Comparison of ENCODE assay signal across 37 cellular contexts in genomic region chr6:78583079-78583478, GRCh38.
A peak's percentile ranks its signal among the peaks of the same experiment; 100 is the strongest.
DNase-seq lines count a peak whose midpoint lies in the region; ATAC-seq, FAIRE-seq and TF ChIP-seq lines count a peak whose summit lies in the region.
"Had no signal": no experiment of that assay in that cellular context is flagged by ENCODE, and none has a peak within 500 bp of the region (broad histone marks: within the 10 kb centered on the region; RNA-seq: fewer than 3 reads in every experiment).

No MANE protein-coding gene starts in this region.

- no peaks in the 10 kb centered on the region for H3K79me2 ChIP-seq in GM23338 (replicated peaks; ENCODE audit: insufficient read depth)

- no peak overlapping the region for H3K4me3 ChIP-seq in bronchial epithelial cell (ENCODE audit: low read depth, low read length)
- H3K4me3 ChIP-seq in epithelial cell of esophagus (ENCODE audit: low read length): no peak overlapping the region
- H3K4me3 ChIP-seq in endodermal cell (ENCODE audit: low read length): no peak overlapping the region
- no peak overlapping the region for H3K4me3 ChIP-seq in GM23338
- H3K4me3 ChIP-seq: A549; BLaER1; BLaER1 treated with 17β-estradiol and CSF1 and Interleukin-3, amounts not matched to agents 10 nM and 100 nM had no signal

- H3K27ac ChIP-seq in foreskin keratinocyte (no peak overlapping the region), endodermal cell (ENCODE audit: low read depth, low read length) (no peak overlapping the region), GM23338 (ENCODE audit: low read depth) (no peak overlapping the region)
- H3K27ac ChIP-seq: 22Rv1; A549; BLaER1; BLaER1 treated with 17β-estradiol and CSF1 and Interleukin-3, amounts not matched to agents 10 nM and 100 nM; C4-2B had no signal

- H3F3A ChIP-seq in GM23338 (replicated peaks; ENCODE audit: low read depth): no peaks in the 10 kb centered on the region

- peaks cover 16% of the 10 kb centered on the region for H3K9me3 Mint-ChIP-seq in stimulated activated effector memory CD8-positive, alpha-beta T cell treated with anti-CD3 and anti-CD28 coated beads, Interleukin-12 subunit alpha, Interleukin-12 subunit beta, amount 100 ng/mL, for 72 hours
- no peaks in the 10 kb centered on the region for H3K9me3 Mint-ChIP-seq in endodermal cell
- H3K9me3 Mint-ChIP-seq in GM23338: no peaks in the 10 kb centered on the region
- H3K9me3 Mint-ChIP-seq: CD4-positive, alpha-beta T cell; CD8-positive, alpha-beta T cell had no signal

- no peaks in the 10 kb centered on the region for H3K9me3 ChIP-seq in endodermal cell (ENCODE audit: control insufficient read depth, low read length)
- H3K9me3 ChIP-seq: A549; BE2C; BLaER1; BLaER1 treated with 17β-estradiol and CSF1 and Interleukin-3, amounts not matched to agents 10 nM and 100 nM; Caco-2 had no signal

- H3K27me3 Mint-ChIP-seq in endodermal cell (ENCODE audit: insufficient read depth): peaks cover 2% of the 10 kb centered on the region
- no peaks in the 10 kb centered on the region for H3K27me3 Mint-ChIP-seq in GM23338 (ENCODE audit: insufficient read depth, low read depth, poor library complexity)
- H3K27me3 Mint-ChIP-seq: B cell; CD4-positive, alpha-beta memory T cell; CD4-positive, alpha-beta T cell; CD4-positive, CD25-positive, alpha-beta regulatory T cell; CD8-positive, alpha-beta memory T cell had no signal

- peak; percentile 61 for DNase-seq in bronchial epithelial cell (ENCODE audit: low read depth)
- peak; percentile 14 for DNase-seq in epithelial cell of esophagus (ENCODE audit: low read depth)
- DNase-seq in foreskin keratinocyte: peak in 1 of 2 donors; percentile 37
- DNase-seq in stimulated activated effector memory CD8-positive, alpha-beta T cell treated with anti-CD3 and anti-CD28 coated beads, Interleukin-12 subunit alpha, Interleukin-12 subunit beta, amount 100 ng/mL, for 72 hours (ENCODE audit: low spot score in 2 of 2): no peak
- no peak for DNase-seq in endodermal cell
- DNase-seq in RKO (ENCODE audit: low spot score): no peak
- no peak for DNase-seq in Kasumi-1 (lab: John Stamatoyannopoulos, UW)
- no peak for DNase-seq in GM23338 (ENCODE audit: low spot score)
- DNase-seq: 8988T; ACHN; AML-193; BE2C; C1 segment of cervical spinal cord; Caco-2; Calu3; CD4-positive, alpha-beta memory T cell; CD4-positive, alpha-beta T cell; CD4-positive, CD25-positive, alpha-beta regulatory T cell; CD8-positive, alpha-beta memory T cell; CD8-positive, alpha-beta T cell; COR-L47; DMS 273 treated with DMSO at 0.1 percent for 48 hours; DMS153; DMS53; DMS79; DMS79 treated with DMSO at 0.1 percent for 48 hours; DND-41; EL had no signal

- peak; percentile 64 for ATAC-seq in foreskin keratinocyte
- peak; percentile 16 for ATAC-seq in stimulated activated effector memory CD8-positive, alpha-beta T cell treated with anti-CD3 and anti-CD28 coated beads, Interleukin-12 subunit alpha, Interleukin-12 subunit beta, amount 100 ng/mL, for 72 hours
- no peak for ATAC-seq in GM23338
- ATAC-seq: A549; CD8-positive, alpha-beta T cell had no signal

- H3K27me3 ChIP-seq in bronchial epithelial cell (ENCODE audit: control insufficient read depth, insufficient read depth, low read length) (no peaks in the 10 kb centered on the region), foreskin keratinocyte (no peaks in the 10 kb centered on the region), endodermal cell (ENCODE audit: control insufficient read depth, insufficient read depth, low read length, poor library complexity, severe bottlenecking) (no peaks in the 10 kb centered on the region), GM23338 (ENCODE audit: insufficient read depth) (no peaks in the 10 kb centered on the region)
- H3K27me3 ChIP-seq: BE2C; BLaER1; BLaER1 treated with 17β-estradiol and CSF1 and Interleukin-3, amounts not matched to agents 10 nM and 100 nM had no signal

- H3K36me3 Mint-ChIP-seq in stimulated activated effector memory CD8-positive, alpha-beta T cell treated with anti-CD3 and anti-CD28 coated beads, Interleukin-12 subunit alpha, Interleukin-12 subunit beta, amount 100 ng/mL, for 72 hours: no peaks in the 10 kb centered on the region
- H3K36me3 Mint-ChIP-seq in endodermal cell (ENCODE audit: low read depth) (no peaks in the 10 kb centered on the region), GM23338 (ENCODE audit: low read depth) (no peaks in the 10 kb centered on the region)
- H3K36me3 Mint-ChIP-seq: CD14-positive monocyte; CD4-positive, alpha-beta memory T cell; CD4-positive, CD25-positive, alpha-beta regulatory T cell; CD8-positive, alpha-beta memory T cell; CD8-positive, alpha-beta T cell had no signal

- no peak overlapping the region for H3K27ac Mint-ChIP-seq in stimulated activated effector memory CD8-positive, alpha-beta T cell treated with anti-CD3 and anti-CD28 coated beads, Interleukin-12 subunit alpha, Interleukin-12 subunit beta, amount 100 ng/mL, for 72 hours
- H3K27ac Mint-ChIP-seq in endodermal cell (no peak overlapping the region), GM23338 (no peak overlapping the region)
- H3K27ac Mint-ChIP-seq: B cell; CD14-positive monocyte; CD4-positive, alpha-beta memory T cell; CD4-positive, alpha-beta T cell; CD4-positive, CD25-positive, alpha-beta regulatory T cell; CD8-positive, alpha-beta memory T cell; CD8-positive, alpha-beta T cell had no signal

- no peak for FAIRE-seq in bronchial epithelial cell (lab: Jason Lieb, UNC)
- FAIRE-seq: A204.1, A549, D721Med had no signal

- WGBS in endodermal cell (ENCODE audit: insufficient coverage in 1 of 2, insufficient read length in 1 of 2), 2 experiments: 92% methylated on average over 2 to 3 of the region's 3 CpGs

- no peak overlapping the region for H2AFZ ChIP-seq in GM23338

- H3K4me1 ChIP-seq in foreskin keratinocyte: no peaks in the 10 kb centered on the region
- H3K4me1 ChIP-seq in endodermal cell (ENCODE audit: control insufficient read depth, insufficient read depth, low read length): no peaks in the 10 kb centered on the region
- H3K4me1 ChIP-seq in GM23338 (ENCODE audit: insufficient read depth): peaks cover 11% of the 10 kb centered on the region; the same call in 1 of the 2 replicates
- H3K4me1 ChIP-seq: A549; BE2C; BLaER1; BLaER1 treated with 17β-estradiol and CSF1 and Interleukin-3, amounts not matched to agents 10 nM and 100 nM had no signal

- no peaks in the 10 kb centered on the region for H4K20me1 ChIP-seq in GM23338 (replicated peaks; ENCODE audit: insufficient read depth)
- H4K20me1 ChIP-seq: BLaER1; BLaER1 treated with 17β-estradiol and CSF1 and Interleukin-3, amounts not matched to agents 10 nM and 100 nM had no signal

- H3K9me2 ChIP-seq in GM23338 (ENCODE audit: insufficient read depth): no peaks in the 10 kb centered on the region

- H3K4me1 Mint-ChIP-seq in stimulated activated effector memory CD8-positive, alpha-beta T cell treated with anti-CD3 and anti-CD28 coated beads, Interleukin-12 subunit alpha, Interleukin-12 subunit beta, amount 100 ng/mL, for 72 hours: no peaks in the 10 kb centered on the region
- H3K4me1 Mint-ChIP-seq in endodermal cell: peaks cover 20% of the 10 kb centered on the region
- H3K4me1 Mint-ChIP-seq in GM23338: peaks cover 25% of the 10 kb centered on the region
- H3K4me1 Mint-ChIP-seq: B cell; CD14-positive monocyte; CD4-positive, alpha-beta memory T cell; CD4-positive, CD25-positive, alpha-beta regulatory T cell; CD8-positive, alpha-beta memory T cell had no signal

- H3K4me3 Mint-ChIP-seq in stimulated activated effector memory CD8-positive, alpha-beta T cell treated with anti-CD3 and anti-CD28 coated beads, Interleukin-12 subunit alpha, Interleukin-12 subunit beta, amount 100 ng/mL, for 72 hours: no peak overlapping the region
- H3K4me3 Mint-ChIP-seq in endodermal cell: no peak overlapping the region
- no peak overlapping the region for H3K4me3 Mint-ChIP-seq in GM23338
- H3K4me3 Mint-ChIP-seq: B cell; CD14-positive monocyte; CD4-positive, alpha-beta memory T cell; CD4-positive, alpha-beta T cell; CD4-positive, CD25-positive, alpha-beta regulatory T cell; CD8-positive, alpha-beta memory T cell; CD8-positive, alpha-beta T cell had no signal

- TF ChIP-seq CTCF in bronchial epithelial cell (IDR thresholded peaks at IDR 0.05; ENCODE audit: insufficient read depth, low read length, severe bottlenecking) (no peak), epithelial cell of esophagus (IDR thresholded peaks at IDR 0.05; ENCODE audit: insufficient read depth, low read depth, low read length, missing control alignments) (no peak), foreskin keratinocyte (conservative IDR thresholded peaks at IDR 0.05) (no peak), endodermal cell (conservative IDR thresholded peaks at IDR 0.05) (no peak), GM23338 (conservative IDR thresholded peaks at IDR 0.05; ENCODE audit: low read depth in 2 of 2) (no peak)

- no peaks in the 10 kb centered on the region for H3K36me3 ChIP-seq in bronchial epithelial cell (ENCODE audit: control insufficient read depth, insufficient read depth, low read length)
- H3K36me3 ChIP-seq in endodermal cell (ENCODE audit: control insufficient read depth, insufficient read depth, low read length): no peaks in the 10 kb centered on the region
- no peaks in the 10 kb centered on the region for H3K36me3 ChIP-seq in GM23338 (ENCODE audit: insufficient read depth)
- H3K36me3 ChIP-seq: BE2C; BLaER1; BLaER1 treated with 17β-estradiol and CSF1 and Interleukin-3, amounts not matched to agents 10 nM and 100 nM had no signal

- H3K9ac ChIP-seq in endodermal cell (ENCODE audit: extremely low read depth, low read length, poor library complexity, severe bottlenecking): no peak overlapping the region
- H3K9ac ChIP-seq: BLaER1; BLaER1 treated with 17β-estradiol and CSF1 and Interleukin-3, amounts not matched to agents 10 nM and 100 nM had no signal

- no peak overlapping the region for H3K4me2 ChIP-seq in GM23338
- H3K4me2 ChIP-seq: A549; BLaER1; BLaER1 treated with 17β-estradiol and CSF1 and Interleukin-3, amounts not matched to agents 10 nM and 100 nM had no signal

TF ChIP-seq in GM23338, 12 proteins besides CTCF, POLR2A, EP300 and RAD21 (continues in another document):
- no peak for TF ChIP-seq CREB1 (CRISPR knock-in tag; IDR thresholded peaks at IDR 0.05; ENCODE audit: low read depth)
- TF ChIP-seq EZH2phosphoT487 (IDR thresholded peaks at IDR 0.05; ENCODE audit: unreplicated experiment): no peak
- TF ChIP-seq ETS1 (IDR thresholded peaks at IDR 0.05): no peak
- no peak for TF ChIP-seq ZNF114 (CRISPR knock-in tag; IDR thresholded peaks at IDR 0.05)
- TF ChIP-seq JUNB (IDR thresholded peaks at IDR 0.05; ENCODE audit: unreplicated experiment): no peak
- no peak for TF ChIP-seq POLR2AphosphoS5 (IDR thresholded peaks at IDR 0.05; ENCODE audit: low read depth)
- TF ChIP-seq EZH2 (IDR thresholded peaks at IDR 0.05; ENCODE audit: low read depth, unreplicated experiment): no peak

Comparison
In these comparisons a context has a peak if more than half of its experiments do, and no peak if none do; other contexts are left out.
1. DNase-seq: peak in bronchial epithelial cell (single experiment) and epithelial cell of esophagus (single experiment); none in stimulated activated effector memory CD8-positive, alpha-beta T cell treated with anti-CD3 and anti-CD28 coated beads, Interleukin-12 subunit alpha, Interleukin-12 subunit beta, amount 100 ng/mL, for 72 hours (0 of 2), endodermal cell (single experiment), RKO (single experiment), Kasumi-1 (0 of 2) and GM23338 (single experiment).